ENCODE assay signal across 1 cellular context in the genomic region with DNA sequence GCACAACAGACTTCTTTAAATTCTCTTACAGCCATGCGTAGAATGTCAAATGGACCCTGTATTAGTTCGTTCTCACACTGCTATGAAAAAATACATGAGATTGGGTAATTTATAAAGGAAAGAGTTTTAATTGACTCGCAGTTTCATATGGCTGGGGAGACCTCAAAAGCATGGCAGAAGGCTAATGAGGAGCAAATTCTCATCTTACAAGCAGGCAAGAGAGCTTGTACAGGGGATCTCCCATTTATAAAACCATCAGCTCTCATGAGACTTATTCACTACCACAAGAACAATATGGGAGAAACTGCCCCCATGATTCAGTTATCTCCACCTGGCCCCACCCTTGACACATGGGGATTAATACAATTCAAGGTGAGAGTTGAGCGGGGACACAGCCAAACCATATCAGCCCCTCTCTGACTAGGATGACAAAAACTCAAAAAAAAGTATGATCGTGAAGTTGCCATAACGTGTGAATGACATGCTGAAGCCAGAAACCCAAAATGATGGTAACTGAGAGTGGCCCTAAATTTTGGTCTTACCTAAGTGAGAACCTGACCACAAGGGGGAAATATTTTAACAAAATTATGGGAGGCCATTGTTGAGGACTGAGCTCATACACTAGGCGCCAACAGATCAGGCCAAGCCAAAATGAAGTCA.
A peak's percentile ranks its signal among the peaks of the same experiment; 100 is the strongest.
TF ChIP-seq lines count a peak whose summit lies in the region.

No MANE protein-coding gene starts in this region.

TF ChIP-seq in GM12878, 131 proteins besides CTCF, POLR2A, EP300 and RAD21:
- TF ChIP-seq, protein P1, sequence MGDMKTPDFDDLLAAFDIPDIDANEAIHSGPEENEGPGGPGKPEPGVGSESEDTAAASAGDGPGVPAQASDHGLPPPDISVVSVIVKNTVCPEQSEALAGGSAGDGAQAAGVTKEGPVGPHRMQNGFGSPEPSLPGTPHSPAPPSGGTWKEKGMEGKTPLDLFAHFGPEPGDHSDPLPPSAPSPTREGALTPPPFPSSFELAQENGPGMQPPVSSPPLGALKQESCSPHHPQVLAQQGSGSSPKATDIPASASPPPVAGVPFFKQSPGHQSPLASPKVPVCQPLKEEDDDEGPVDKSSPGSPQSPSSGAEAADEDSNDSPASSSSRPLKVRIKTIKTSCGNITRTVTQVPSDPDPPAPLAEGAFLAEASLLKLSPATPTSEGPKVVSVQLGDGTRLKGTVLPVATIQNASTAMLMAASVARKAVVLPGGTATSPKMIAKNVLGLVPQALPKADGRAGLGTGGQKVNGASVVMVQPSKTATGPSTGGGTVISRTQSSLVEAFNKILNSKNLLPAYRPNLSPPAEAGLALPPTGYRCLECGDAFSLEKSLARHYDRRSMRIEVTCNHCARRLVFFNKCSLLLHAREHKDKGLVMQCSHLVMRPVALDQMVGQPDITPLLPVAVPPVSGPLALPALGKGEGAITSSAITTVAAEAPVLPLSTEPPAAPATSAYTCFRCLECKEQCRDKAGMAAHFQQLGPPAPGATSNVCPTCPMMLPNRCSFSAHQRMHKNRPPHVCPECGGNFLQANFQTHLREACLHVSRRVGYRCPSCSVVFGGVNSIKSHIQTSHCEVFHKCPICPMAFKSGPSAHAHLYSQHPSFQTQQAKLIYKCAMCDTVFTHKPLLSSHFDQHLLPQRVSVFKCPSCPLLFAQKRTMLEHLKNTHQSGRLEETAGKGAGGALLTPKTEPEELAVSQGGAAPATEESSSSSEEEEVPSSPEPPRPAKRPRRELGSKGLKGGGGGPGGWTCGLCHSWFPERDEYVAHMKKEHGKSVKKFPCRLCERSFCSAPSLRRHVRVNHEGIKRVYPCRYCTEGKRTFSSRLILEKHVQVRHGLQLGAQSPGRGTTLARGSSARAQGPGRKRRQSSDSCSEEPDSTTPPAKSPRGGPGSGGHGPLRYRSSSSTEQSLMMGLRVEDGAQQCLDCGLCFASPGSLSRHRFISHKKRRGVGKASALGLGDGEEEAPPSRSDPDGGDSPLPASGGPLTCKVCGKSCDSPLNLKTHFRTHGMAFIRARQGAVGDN (IDR thresholded peaks at IDR 0.05), result peak; percentile 35; the same call in 1 of the 2 replicates
- TF ChIP-seq HCFC1 (IDR thresholded peaks at IDR 0.05; ENCODE audit: low read length) (no peak), MTA2 (IDR thresholded peaks at IDR 0.05; ENCODE audit: low read depth) (peak; percentile 83), NBN (IDR thresholded peaks at IDR 0.05) (peak; percentile 54; the same call in 1 of the 2 replicates), ASH2L (IDR thresholded peaks at IDR 0.05; ENCODE audit: borderline replicate concordance, low read depth) (no peak), IKZF1 (conservative IDR thresholded peaks at IDR 0.05) (peak; percentile 40; the same call in 1 of the 2 replicates), NRF1 (conservative IDR thresholded peaks at IDR 0.05; ENCODE audit: low read depth, low read length) (no peak), ATF7 (IDR thresholded peaks at IDR 0.05; ENCODE audit: low read depth) (peak; percentile 80), DPF2 (IDR thresholded peaks at IDR 0.05) (peak; percentile 50; the same call in 1 of the 2 replicates), NR2C2 (IDR thresholded peaks at IDR 0.05; ENCODE audit: borderline replicate concordance, control insufficient read depth, insufficient read length, low read depth) (no peak), JUND (IDR thresholded peaks at IDR 0.05; ENCODE audit: low read depth, low read length) (no peak), NR2F1 (conservative IDR thresholded peaks at IDR 0.05) (0 out of 2 replicates have a peak, but pooled peaks have one; percentile 33), BHLHE40 (IDR thresholded peaks at IDR 0.05; ENCODE audit: borderline replicate concordance in 1 of 2, low read depth in 2 of 2, low read length in 1 of 2) (0 out of 4 replicates have a peak, but pooled peaks of 1 of the 2 experiments have one; percentile 25), SREBF1 (IDR thresholded peaks at IDR 0.05; ENCODE audit: low read length) (no peak), MEF2B (IDR thresholded peaks at IDR 0.05; ENCODE audit: partially characterized antibody, poor library complexity, severe bottlenecking) (peak; percentile 81)
- TF ChIP-seq, protein P2, sequence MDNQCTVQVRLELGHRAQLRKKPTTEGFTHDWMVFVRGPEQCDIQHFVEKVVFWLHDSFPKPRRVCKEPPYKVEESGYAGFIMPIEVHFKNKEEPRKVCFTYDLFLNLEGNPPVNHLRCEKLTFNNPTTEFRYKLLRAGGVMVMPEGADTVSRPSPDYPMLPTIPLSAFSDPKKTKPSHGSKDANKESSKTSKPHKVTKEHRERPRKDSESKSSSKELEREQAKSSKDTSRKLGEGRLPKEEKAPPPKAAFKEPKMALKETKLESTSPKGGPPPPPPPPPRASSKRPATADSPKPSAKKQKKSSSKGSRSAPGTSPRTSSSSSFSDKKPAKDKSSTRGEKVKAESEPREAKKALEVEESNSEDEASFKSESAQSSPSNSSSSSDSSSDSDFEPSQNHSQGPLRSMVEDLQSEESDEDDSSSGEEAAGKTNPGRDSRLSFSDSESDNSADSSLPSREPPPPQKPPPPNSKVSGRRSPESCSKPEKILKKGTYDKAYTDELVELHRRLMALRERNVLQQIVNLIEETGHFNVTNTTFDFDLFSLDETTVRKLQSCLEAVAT (IDR thresholded peaks at IDR 0.05), result peak; percentile 46; the same call in 1 of the 2 replicates
- TF ChIP-seq, protein P3, sequence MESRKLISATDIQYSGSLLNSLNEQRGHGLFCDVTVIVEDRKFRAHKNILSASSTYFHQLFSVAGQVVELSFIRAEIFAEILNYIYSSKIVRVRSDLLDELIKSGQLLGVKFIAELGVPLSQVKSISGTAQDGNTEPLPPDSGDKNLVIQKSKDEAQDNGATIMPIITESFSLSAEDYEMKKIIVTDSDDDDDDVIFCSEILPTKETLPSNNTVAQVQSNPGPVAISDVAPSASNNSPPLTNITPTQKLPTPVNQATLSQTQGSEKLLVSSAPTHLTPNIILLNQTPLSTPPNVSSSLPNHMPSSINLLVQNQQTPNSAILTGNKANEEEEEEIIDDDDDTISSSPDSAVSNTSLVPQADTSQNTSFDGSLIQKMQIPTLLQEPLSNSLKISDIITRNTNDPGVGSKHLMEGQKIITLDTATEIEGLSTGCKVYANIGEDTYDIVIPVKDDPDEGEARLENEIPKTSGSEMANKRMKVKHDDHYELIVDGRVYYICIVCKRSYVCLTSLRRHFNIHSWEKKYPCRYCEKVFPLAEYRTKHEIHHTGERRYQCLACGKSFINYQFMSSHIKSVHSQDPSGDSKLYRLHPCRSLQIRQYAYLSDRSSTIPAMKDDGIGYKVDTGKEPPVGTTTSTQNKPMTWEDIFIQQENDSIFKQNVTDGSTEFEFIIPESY (IDR thresholded peaks at IDR 0.05), result 0 out of 2 replicates have a peak, but pooled peaks have one; percentile 27
- TF ChIP-seq, protein P4, sequence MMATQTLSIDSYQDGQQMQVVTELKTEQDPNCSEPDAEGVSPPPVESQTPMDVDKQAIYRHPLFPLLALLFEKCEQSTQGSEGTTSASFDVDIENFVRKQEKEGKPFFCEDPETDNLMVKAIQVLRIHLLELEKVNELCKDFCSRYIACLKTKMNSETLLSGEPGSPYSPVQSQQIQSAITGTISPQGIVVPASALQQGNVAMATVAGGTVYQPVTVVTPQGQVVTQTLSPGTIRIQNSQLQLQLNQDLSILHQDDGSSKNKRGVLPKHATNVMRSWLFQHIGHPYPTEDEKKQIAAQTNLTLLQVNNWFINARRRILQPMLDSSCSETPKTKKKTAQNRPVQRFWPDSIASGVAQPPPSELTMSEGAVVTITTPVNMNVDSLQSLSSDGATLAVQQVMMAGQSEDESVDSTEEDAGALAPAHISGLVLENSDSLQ (IDR thresholded peaks at IDR 0.05), result peak; percentile 61; the same call in 1 of the 2 replicates
